8 cellular contexts compared by ENCODE assay signal in the genomic region with DNA sequence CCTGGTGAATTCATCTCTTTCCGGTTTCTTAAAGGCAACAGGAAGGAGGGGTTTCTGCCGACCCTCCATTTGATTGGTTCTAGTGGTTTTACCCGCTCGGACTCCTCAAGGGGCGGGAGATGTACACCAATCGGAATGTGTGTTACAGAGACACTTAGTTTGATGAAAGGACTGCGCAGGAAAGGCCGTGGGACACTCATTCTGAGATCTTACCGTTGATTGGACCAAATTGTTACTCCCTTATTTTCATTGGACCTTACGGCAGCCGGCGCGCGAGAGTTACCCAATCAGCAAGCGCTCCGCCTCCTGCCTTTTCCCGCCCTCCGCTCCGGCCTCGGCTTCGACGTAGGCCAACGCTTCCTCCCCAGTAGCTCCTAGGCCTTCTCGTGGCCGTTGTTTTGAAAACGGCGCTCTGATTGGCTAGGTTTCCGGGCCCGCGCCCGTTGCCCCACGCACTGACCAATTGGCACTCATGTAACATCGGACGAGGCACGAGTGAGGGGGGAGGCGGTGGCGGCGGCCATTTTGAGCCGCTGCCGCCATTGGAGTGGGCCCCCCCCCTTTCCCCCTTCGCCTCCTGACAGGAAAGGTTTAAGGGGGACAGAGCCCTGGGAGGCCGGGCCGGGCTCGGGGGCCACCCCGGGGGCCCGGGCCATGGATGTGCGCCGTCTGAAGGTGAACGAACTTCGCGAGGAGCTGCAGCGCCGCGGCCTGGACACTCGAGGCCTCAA. TPM values are rescaled to one million over a fixed set of nuclear protein-coding genes. Genes with fewer than 3 reads are reported as not detected.
A peak's percentile ranks its signal among the peaks of the same experiment; 100 is the strongest.
DNase-seq lines count a peak whose midpoint lies in the region; ATAC-seq, FAIRE-seq and TF ChIP-seq lines count a peak whose summit lies in the region.

Gene HNRNPUL1, plus strand, starts transcription at position 523 of the 731 bp plus-strand sequence. Its CDS starts 132 bp downstream, at position 655.

- H3K9me2 ChIP-seq in OCI-LY1 (ENCODE audit: low read depth, low read length) = no peaks in the 10 kb centered on the region

- H4K20me1 ChIP-seq in OCI-LY1 (ENCODE audit: insufficient read depth, low read length) = no peaks in the 10 kb centered on the region

- TF ChIP-seq CTCF in D721Med (IDR thresholded peaks at IDR 0.05; ENCODE audit: insufficient read depth, missing control alignments) = no peak
- peak; percentile 49 for TF ChIP-seq CTCF in OCI-LY1 (IDR thresholded peaks at IDR 0.05; ENCODE audit: low read length)

- WGBS in HUES64 = under 1% methylated on average over 55 of the region's 55 CpGs

- DNase-seq in D721Med (ENCODE audit: insufficient read length, low spot score) (peak; percentile 92), mesenteric fat pad (ENCODE audit: low spot score) (peak; percentile 99)
- DNase-seq in activated CD8-positive, alpha-beta memory T cell treated with anti-CD3 and anti-CD28 coated beads, Interleukin-2, amount 50 U/mL, for 4 hours = peak; percentile 98
- peak; percentile 95 for DNase-seq in stimulated activated CD8-positive, alpha-beta memory T cell treated with anti-CD3 and anti-CD28 coated beads, Interleukin-15, amount 100 ng/mL, for 24 hours (ENCODE audit: low read depth)

- in situ Hi-C loops in endometrial microvascular endothelial cells (cut with HindIII; ENCODE audit: inconsistent ontology term, low pct_unique_long_range_greater_than_20kb, low sequenced_read_pairs) = no loop called here

- H3K79me2 ChIP-seq in OCI-LY1 (ENCODE audit: insufficient read depth, low read length) = peaks cover 40% of the 10 kb centered on the region

- H3K4me3 ChIP-seq in HUES64 (ENCODE audit: low read length) (peak within 1 kb of the TSS; percentile 96), OCI-LY1 (ENCODE audit: low read depth, low read length, poor library complexity, severe bottlenecking) (peak within 1 kb of the TSS; percentile 92)

- H3K9me3 ChIP-seq in HUES64 (ENCODE audit: insufficient read depth, low read depth, low read length) (no peaks in the 10 kb centered on the region), OCI-LY1 (ENCODE audit: low read length) (no peaks in the 10 kb centered on the region)

- H3K27me3 ChIP-seq in HUES64 (ENCODE audit: insufficient read depth, low read length) (no peaks in the 10 kb centered on the region), OCI-LY1 (ENCODE audit: insufficient read depth, low read length) (no peaks in the 10 kb centered on the region)

- peak; percentile 53 for ATAC-seq in GM21447 (IDR thresholded peaks at IDR 0.05; ENCODE audit: unreplicated experiment)

- H3K4me2 ChIP-seq in OCI-LY1 (ENCODE audit: low read length) = peak within 1 kb of the TSS; percentile 94

- H3K9ac ChIP-seq in HUES64 (ENCODE audit: low read depth, low read length) = peak within 1 kb of the TSS; percentile 100
- H3K9ac ChIP-seq in OCI-LY1 (ENCODE audit: low read length) = peak within 1 kb of the TSS; percentile 99

- H3K27ac ChIP-seq in HUES64 (ENCODE audit: low read depth, low read length) = peak within 1 kb of the TSS; percentile 100
- peak within 1 kb of the TSS; percentile 93 for H3K27ac ChIP-seq in OCI-LY1 (ENCODE audit: low read depth, low read length, poor library complexity, severe bottlenecking)

- no peak within 1 kb of the TSS for H2AFZ ChIP-seq in OCI-LY1 (ENCODE audit: low read length)

- H3K4me1 ChIP-seq in HUES64 (ENCODE audit: insufficient read depth, low read length) = peaks cover 12% of the 10 kb centered on the region
- H3K4me1 ChIP-seq in OCI-LY1 (ENCODE audit: insufficient read depth, low read length, severe bottlenecking) = peaks cover 20% of the 10 kb centered on the region

- no peaks in the 10 kb centered on the region for H3F3A ChIP-seq in OCI-LY1 (ENCODE audit: insufficient read depth, low read length)

- H3K36me3 ChIP-seq in HUES64 (ENCODE audit: insufficient read depth, low read length) (peaks cover 41% of the 10 kb centered on the region), OCI-LY1 (ENCODE audit: insufficient read depth, low read length) (peaks cover 30% of the 10 kb centered on the region)

- peak; percentile 87 for FAIRE-seq in D721Med (lab: Jason Lieb, UNC)

RNA-seq across cellular contexts. Expression of gene HNRNPUL1, which starts in this region (rescaled TPM):
- 180 TPM for polyA plus RNA-seq in HUES64 (2013, experiment 1 of 2)
- 189 TPM for polyA plus RNA-seq in HUES64 (2013, experiment 2 of 2)
- 141 TPM for total RNA-seq in endometrial microvascular endothelial cells (ENCODE audit: inconsistent ontology term)
- 143 TPM for total RNA-seq in mesenteric fat pad

Comparison
In these comparisons a context has a peak if more than half of its experiments do, and no peak if none do; other contexts are left out.
1. Peak in every context shown above with its lines: DNase-seq, ATAC-seq, H3K4me3 ChIP-seq and H3K27ac ChIP-seq.